In genomic region chr5:132737982-132738770, GRCh38 we compare ENCODE assay signal across 9 cellular contexts. TPM values are rescaled to one million over a fixed set of nuclear protein-coding genes. Genes with fewer than 3 reads are reported as not detected.
A peak's percentile ranks its signal among the peaks of the same experiment; 100 is the strongest.
DNase-seq lines count a peak whose midpoint lies in the region; ATAC-seq and TF ChIP-seq lines count a peak whose summit lies in the region.
"Had no signal": no experiment of that assay in that cellular context is flagged by ENCODE, and none has a peak within 500 bp of the region (broad histone marks: within the 10 kb centered on the region; RNA-seq: fewer than 3 reads in every experiment).

No MANE protein-coding gene starts in this region.

- TF ChIP-seq EP300 in suprapubic skin (IDR thresholded peaks at IDR 0.05), result no peak

- TF ChIP-seq CTCF in activated B cell treated with CpG ODN at 0.5 μM for 24 hours (IDR thresholded peaks at IDR 0.05) (no peak), suprapubic skin (IDR thresholded peaks at IDR 0.05) (no peak)

- no peak for DNase-seq in activated T-cell treated with anti-CD3 and anti-CD28 coated beads, Interleukin-2, amount 50 U/mL, for 4 hours
- no peak for DNase-seq in activated T-cell treated with anti-CD3 and anti-CD28 coated beads for 4 hours
- DNase-seq in activated B cell treated with CpG ODN at 0.5 μM for 24 hours, result no peak
- DNase-seq in suprapubic skin (ENCODE audit: low spot score in 2 of 2), result no peak
- DNase-seq in retina, result no peak
- DNase-seq in amniotic stem cell (lab: John Stamatoyannopoulos, UW), result no peak

- CTCF ChIA-PET in activated B cell treated with CpG ODN at 0.5 μM for 24 hours (lab: Charles Lee), result interaction anchor here (0.8 to 1.6 kb wide), 3 partner anchors 9 to 352 kb away, joined by 3 to 5 read pairs (median 4); partner anchors contain the start of gene CCNI2

- no peak for ATAC-seq in activated T-cell treated with anti-CD3 and anti-CD28 coated beads, Interleukin-2, amount 50 U/mL, for 4 hours
- ATAC-seq in activated B cell treated with CpG ODN at 0.5 μM for 24 hours (ENCODE audit: low read depth) (no peak), GM18519 (IDR thresholded peaks at IDR 0.05; ENCODE audit: low FRiP score, unreplicated experiment) (no peak)

- peak overlapping the region; percentile 86 for H3K4me3 ChIP-seq in iPS-20b (ENCODE audit: low read length)
- peak overlapping the region; percentile 90 for H3K4me3 ChIP-seq in suprapubic skin

- H3K9me3 ChIP-seq in iPS-20b (ENCODE audit: insufficient read depth, low read depth, low read length) (no peaks in the 10 kb centered on the region), suprapubic skin (no peaks in the 10 kb centered on the region)

- peak overlapping the region; percentile 87 for H3K27ac Mint-ChIP-seq in activated B cell treated with CpG ODN at 0.5 μM for 24 hours

- no peak overlapping the region for H3K9ac ChIP-seq in iPS-20b (ENCODE audit: low read depth, low read length)

- H3K27me3 ChIP-seq in iPS-20b (ENCODE audit: insufficient read depth, low read length) (peaks cover 11% of the 10 kb centered on the region), suprapubic skin (peaks cover 7% of the 10 kb centered on the region)

- peaks cover 31% of the 10 kb centered on the region for H3K4me1 Mint-ChIP-seq in activated T-cell treated with anti-CD3 and anti-CD28 coated beads, Interleukin-2, amount 50 U/mL, for 4 hours (ENCODE audit: low read depth)
- H3K4me1 Mint-ChIP-seq in activated B cell treated with CpG ODN at 0.5 μM for 24 hours, result peaks cover 18% of the 10 kb centered on the region

- no peak for TF ChIP-seq POLR2A in suprapubic skin (IDR thresholded peaks at IDR 0.05)

- intact Hi-C loops in activated B cell treated with CpG ODN at 0.5 μM for 24 hours (cut with micrococcal nuclease), result loop anchor here (1.0 to 5.0 kb wide), 7 partner anchors 9 to 225 kb away; partner anchors contain the start of genes AFF4, CCNI2, GDF9 and SEPTIN8

- peak overlapping the region; percentile 88 for H3K4me3 Mint-ChIP-seq in activated T-cell treated with anti-CD3 and anti-CD28 coated beads, Interleukin-2, amount 50 U/mL, for 4 hours
- H3K4me3 Mint-ChIP-seq in activated B cell treated with CpG ODN at 0.5 μM for 24 hours, result peak overlapping the region; percentile 90

- H3K36me3 Mint-ChIP-seq in activated T-cell treated with anti-CD3 and anti-CD28 coated beads, Interleukin-2, amount 50 U/mL, for 4 hours (ENCODE audit: insufficient read depth), result peaks cover 7% of the 10 kb centered on the region
- peaks cover 14% of the 10 kb centered on the region for H3K36me3 Mint-ChIP-seq in activated B cell treated with CpG ODN at 0.5 μM for 24 hours (ENCODE audit: low read depth)

- no peak overlapping the region for H3K27ac ChIP-seq in iPS-20b (ENCODE audit: low read length)
- no peak overlapping the region for H3K27ac ChIP-seq in suprapubic skin

- H3K9me3 Mint-ChIP-seq in activated T-cell treated with anti-CD3 and anti-CD28 coated beads, Interleukin-2, amount 50 U/mL, for 4 hours, result no peaks in the 10 kb centered on the region
- no peaks in the 10 kb centered on the region for H3K9me3 Mint-ChIP-seq in activated B cell treated with CpG ODN at 0.5 μM for 24 hours

- H3K4me1 ChIP-seq in iPS-20b (ENCODE audit: insufficient read depth, low read length) (peaks cover 6% of the 10 kb centered on the region), suprapubic skin (peaks cover 16% of the 10 kb centered on the region)

- POLR2A ChIA-PET in activated B cell treated with CpG ODN at 0.5 μM for 24 hours (lab: Charles Lee), result interaction anchor here (0.5 to 1.8 kb wide), 10 partner anchors 9 to 1541 kb away, joined by 3 to 11 read pairs (median 4); partner anchors contain the start of genes AFF4, CCNI2, HSPA4 and SEPTIN8

- WGBS in suprapubic skin, result 73% methylated on average over 10 of the region's 10 CpGs

- H3K36me3 ChIP-seq in iPS-20b (ENCODE audit: insufficient read depth, low read depth, low read length) (0 out of 2 replicates have a peak, but pooled peaks cover 7% of the 10 kb centered on the region), suprapubic skin (no peaks in the 10 kb centered on the region)

- H3K27me3 Mint-ChIP-seq in activated T-cell treated with anti-CD3 and anti-CD28 coated beads, Interleukin-2, amount 50 U/mL, for 4 hours (ENCODE audit: low read depth), result no peaks in the 10 kb centered on the region
- H3K27me3 Mint-ChIP-seq in activated B cell treated with CpG ODN at 0.5 μM for 24 hours, result peaks cover 10% of the 10 kb centered on the region

RNA-seq across cellular contexts. Expression of gene KIF3A, which starts 0.8 kb away (rescaled TPM):
- 10 to 100 TPM in 2 of 3 donors, 1 to 10 TPM in 1; 9.4 to 12.9 (median 10.3) TPM for total RNA-seq in activated T-cell treated with anti-CD3 and anti-CD28 coated beads, Interleukin-2, amount 50 U/mL, for 4 hours
- 9.2 and 9.8 TPM in 2 replicates for total RNA-seq in activated B cell treated with CpG ODN at 0.5 μM for 24 hours
- 10 to 100 TPM in 1 of 4 donors, 1 to 10 TPM in 3; 2.6 to 15.0 (median 6.3) TPM for total RNA-seq in suprapubic skin

RNA-seq across cellular contexts. Expression of gene CCNI2, which starts 9.1 kb away (rescaled TPM):
- 1 to 10 TPM; 5.2 to 7.7 (median 7.4) TPM for total RNA-seq in activated T-cell treated with anti-CD3 and anti-CD28 coated beads, Interleukin-2, amount 50 U/mL, for 4 hours
- 0.44 and 1.5 TPM in 2 replicates for total RNA-seq in activated B cell treated with CpG ODN at 0.5 μM for 24 hours
- total RNA-seq in suprapubic skin, result not detected
- total RNA-seq: bronchial epithelial cell had no signal

RNA-seq across cellular contexts. Expression of gene SEPTIN8, which starts 38.9 kb away (rescaled TPM):
- 10 to 100 TPM; 12.8 to 18.2 (median 13.7) TPM for total RNA-seq in activated T-cell treated with anti-CD3 and anti-CD28 coated beads, Interleukin-2, amount 50 U/mL, for 4 hours
- 6.5 and 7.3 TPM in 2 replicates for total RNA-seq in activated B cell treated with CpG ODN at 0.5 μM for 24 hours
- total RNA-seq in suprapubic skin, result 10 to 100 TPM; 75.9 to 85.0 (median 80.8) TPM
